2 cellular contexts compared by ENCODE assay signal in genomic region chr12:50112456-50113218, GRCh38.
TF ChIP-seq lines count a peak whose summit lies in the region.

No MANE protein-coding gene starts in this region.

TF ChIP-seq in HEK293T, 16 proteins besides CTCF, POLR2A, EP300 and RAD21:
- TF ChIP-seq L3MBTL2 (conservative IDR thresholded peaks at IDR 0.05) (0 out of 2 replicates have a peak, but pooled peaks have one; percentile 37), FOXA1 (IDR thresholded peaks at IDR 0.05) (no peak)
TF ChIP-seq in HEK293T: peak in this region for 1.

TF ChIP-seq in H1, 55 proteins besides CTCF, POLR2A, EP300 and RAD21:
- TF ChIP-seq ASH2L (IDR thresholded peaks at IDR 0.05; ENCODE audit: low read length), result peak; percentile 44
- peak; percentile 11 for TF ChIP-seq KDM4A (IDR thresholded peaks at IDR 0.05; ENCODE audit: low read depth, low read length, severe bottlenecking)
- peak; percentile 51 for TF ChIP-seq SAP30 (IDR thresholded peaks at IDR 0.05; ENCODE audit: insufficient read depth, insufficient replicate concordance, low read length)
- 0 out of 4 replicates have a peak, but pooled peaks of 1 of the 2 experiments have one; percentile 54 for TF ChIP-seq HDAC2 (IDR thresholded peaks at IDR 0.05; ENCODE audit: borderline replicate concordance in 1 of 2, low read depth in 2 of 2, low read length in 2 of 2)
- TF ChIP-seq CBX8 (IDR thresholded peaks at IDR 0.05; ENCODE audit: borderline replicate concordance, low read depth, low read length), result no peak
- peak in 1 of 2 experiments; percentile 88; a peak in 2 of 4 replicates for TF ChIP-seq SIN3A (conservative IDR thresholded peaks at IDR 0.05 in 1 of 2, IDR thresholded peaks at IDR 0.05 in 1 of 2; ENCODE audit: low read depth in 1 of 2, low read length in 2 of 2)
